18 cellular contexts compared by ENCODE assay signal in the genomic region with DNA sequence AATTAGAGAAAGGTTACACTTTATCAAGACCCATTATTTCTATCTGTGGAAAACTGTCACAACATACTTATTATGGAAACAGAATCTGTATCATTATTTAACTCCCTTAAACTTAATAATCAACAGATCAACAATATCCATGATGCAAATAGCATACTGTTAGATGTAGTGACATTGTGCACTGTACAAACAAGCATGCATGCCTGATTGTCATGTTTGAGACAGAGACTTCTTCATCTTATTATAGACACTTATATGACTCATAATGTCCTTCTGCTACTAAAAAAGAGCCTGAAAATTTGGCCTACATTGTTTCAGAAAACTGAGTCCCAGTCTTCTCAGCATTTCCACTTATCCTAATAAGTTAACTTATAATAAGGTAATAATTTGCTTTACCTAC.
A peak's percentile ranks its signal among the peaks of the same experiment; 100 is the strongest.
DNase-seq lines count a peak whose midpoint lies in the region; ATAC-seq lines count a peak whose summit lies in the region.
"Had no signal": no experiment of that assay in that cellular context is flagged by ENCODE, and none has a peak within 500 bp of the region (broad histone marks: within the 10 kb centered on the region; RNA-seq: fewer than 3 reads in every experiment).

No MANE protein-coding gene starts in this region.

- H3K4me1 Mint-ChIP-seq in effector memory CD8-positive, alpha-beta T cell (ENCODE audit: low read depth in 2 of 2) = no peaks in the 10 kb centered on the region
- H3K4me1 Mint-ChIP-seq: B cell had no signal

- no peak overlapping the region for H3K27ac Mint-ChIP-seq in effector memory CD8-positive, alpha-beta T cell
- H3K27ac Mint-ChIP-seq: B cell; CD8-positive, alpha-beta T cell had no signal

- H3K36me3 Mint-ChIP-seq in effector memory CD8-positive, alpha-beta T cell (ENCODE audit: insufficient read depth) = no peaks in the 10 kb centered on the region
- H3K36me3 Mint-ChIP-seq: CD8-positive, alpha-beta T cell had no signal

- no peaks in the 10 kb centered on the region for H3K27me3 Mint-ChIP-seq in effector memory CD8-positive, alpha-beta T cell
- H3K27me3 Mint-ChIP-seq: B cell had no signal

- no peak overlapping the region for H3K4me3 Mint-ChIP-seq in effector memory CD8-positive, alpha-beta T cell
- H3K4me3 Mint-ChIP-seq: B cell; CD8-positive, alpha-beta T cell had no signal

- H3K9me3 Mint-ChIP-seq in effector memory CD8-positive, alpha-beta T cell = peaks cover 6 to 10% of the 10 kb centered on the region in 2 donors

- no peak for ATAC-seq in effector memory CD8-positive, alpha-beta T cell (replicated peaks)
- ATAC-seq: CD8-positive, alpha-beta T cell; Right ventricle myocardium inferior had no signal

- DNase-seq in NCI-H82 (lab: John Stamatoyannopoulos, UW) (peak; percentile 43), NCI-H82 treated with DMSO at 0.1 percent for 48 hours (lab: John Stamatoyannopoulos, UW; ENCODE audit: unreplicated experiment) (no peak), NCI-H146 treated with DMSO at 0.1 percent for 48 hours (lab: John Stamatoyannopoulos, UW; ENCODE audit: unreplicated experiment) (peak; percentile 24), NCI-H2227 treated with DMSO at 0.1 percent for 48 hours (lab: John Stamatoyannopoulos, UW) (peak; percentile 61), SIG-M5 (lab: John Stamatoyannopoulos, UW) (no peak), islet precursor cell (no peak)
- no peak for DNase-seq in effector memory CD8-positive, alpha-beta T cell
- DNase-seq: CD8-positive, alpha-beta T cell; IMR-90; KG1; MG63; NCI-H1105 treated with DMSO at 0.1 percent for 48 hours; NCI-H446 treated with DMSO at 0.1 percent for 48 hours; NCI-H526; PC-9; T-helper 2 cell had no signal

Comparison
In these comparisons a context has a peak if more than half of its experiments do, and no peak if none do; other contexts are left out.
1. DNase-seq: peak in NCI-H82 (single experiment), NCI-H146 treated with DMSO at 0.1 percent for 48 hours (single experiment) and NCI-H2227 treated with DMSO at 0.1 percent for 48 hours (single experiment); none in NCI-H82 treated with DMSO at 0.1 percent for 48 hours (single experiment), SIG-M5 (single experiment), islet precursor cell (single experiment) and effector memory CD8-positive, alpha-beta T cell (0 of 3).